ENCODE assay signal across 25 cellular contexts in genomic region chr2:217242947-217243346, GRCh38.
"Had no signal": no experiment of that assay in that cellular context is flagged by ENCODE, and none has a peak within 500 bp of the region (broad histone marks: within the 10 kb centered on the region; RNA-seq: fewer than 3 reads in every experiment).

No MANE protein-coding gene starts in this region.

- H3K9me3 ChIP-seq: left ventricle myocardium inferior, neutrophil, right atrium auricular region, right lobe of liver, tibial nerve, uterus had no signal

- H3K79me2 ChIP-seq: parathyroid adenoma had no signal

- ATAC-seq: left colon; natural killer cell; right lobe of liver; stimulated activated memory B cell treated with anti-CD40 and anti-IgM and Interleukin-4, amounts not matched to agents 10 μg/mL and 1 μg/mL and 100 μg/mL, for 72 hours; stimulated activated naive CD8-positive, alpha-beta T cell treated with anti-CD3 and anti-CD28 coated beads, Interleukin-15, amount 100 ng/mL, for 72 hours had no signal

- H2AFZ ChIP-seq: parathyroid adenoma had no signal

- H3K36me3 ChIP-seq: left ventricle myocardium inferior, neutrophil, right atrium auricular region, right lobe of liver, tibial nerve, uterus had no signal

- H3K9ac ChIP-seq: parathyroid adenoma had no signal

- H3K27me3 ChIP-seq: right atrium auricular region, right lobe of liver, tibial nerve, uterus had no signal

- H3K4me2 ChIP-seq: smooth muscle cell had no signal

- H3K4me3 ChIP-seq: left ventricle myocardium inferior, lung, right atrium auricular region, right lobe of liver, smooth muscle cell, tibial nerve, uterus had no signal

- H3K27ac ChIP-seq: left ventricle myocardium inferior, neutrophil, parathyroid adenoma, right atrium auricular region, right lobe of liver, tibial nerve, uterus had no signal

- DNase-seq: hypothalamus; immature natural killer cell; kidney; left colon; left ventricle myocardium inferior; mesendoderm; naive B cell; natural killer cell; occipital lobe; right lobe of liver; stimulated activated CD4-positive, alpha-beta T cell treated with anti-CD3 and anti-CD28 coated beads, Interleukin-1b, Interleukin-23, amount 100 ng/mL, for 48 hours; stimulated activated CD4-positive, alpha-beta T cell treated with anti-CD3 and anti-CD28 coated beads, Interleukin-2, amount 100 ng/mL, for 48 hours; stimulated activated CD4-positive, alpha-beta T cell treated with anti-CD3 and anti-CD28 coated beads, Interleukin-4, amount 100 ng/mL, for 4 hours; stimulated activated CD8-positive, alpha-beta memory T cell treated with anti-CD3 and anti-CD28 coated beads, Interleukin-4, amount 100 ng/mL, for 48 hours; stimulated activated naive CD4-positive, alpha-beta T cell treated with Interleukin-2 at 50 U/mL for 16 hours; stimulated activated naive CD8-positive, alpha-beta T cell treated with anti-CD3 and anti-CD28 coated beads, Interleukin-15, amount 100 ng/mL, for 72 hours; substantia nigra; uterus had no signal

- H3K4me1 ChIP-seq: right lobe of liver had no signal
